ENCODE assay signal across 2 cellular contexts in genomic region chr2:223856021-223856420, GRCh38.
TF ChIP-seq lines count a peak whose summit lies in the region.

No MANE protein-coding gene starts in this region.

TF ChIP-seq in K562, 482 proteins besides CTCF, POLR2A, EP300 and RAD21:
- no peak for TF ChIP-seq CEBPG (CRISPR knock-in tag; IDR thresholded peaks at IDR 0.05)
- TF ChIP-seq CEBPG (tag; conservative IDR thresholded peaks at IDR 0.05 in 1 of 2, IDR thresholded peaks at IDR 0.05 in 1 of 2): peak; percentile 11 to 27; a peak in 1 of 4 replicates
- no peak for TF ChIP-seq NR0B1 (IDR thresholded peaks at IDR 0.05; ENCODE audit: partially characterized antibody)

TF ChIP-seq in HepG2, 621 proteins besides CTCF, POLR2A, EP300 and RAD21:
- TF ChIP-seq HMGXB4 (CRISPR knock-in tag; IDR thresholded peaks at IDR 0.05; ENCODE audit: borderline replicate concordance in 1 of 2, low read depth in 1 of 2) (no peak), TCF7 (IDR thresholded peaks at IDR 0.05; ENCODE audit: low read depth) (peak; percentile 52; the same call in 1 of the 2 replicates), NCOA2 (CRISPR knock-in tag; IDR thresholded peaks at IDR 0.05) (peak; percentile 44; the same call in 1 of the 2 replicates), ZNF33B (CRISPR knock-in tag; IDR thresholded peaks at IDR 0.05) (no peak), GATAD2A (CRISPR knock-in tag; IDR thresholded peaks at IDR 0.05) (0 out of 2 replicates have a peak, but pooled peaks have one; percentile 26), STAT5B (CRISPR knock-in tag; IDR thresholded peaks at IDR 0.05) (no peak), CEBPB (IDR thresholded peaks at IDR 0.05; ENCODE audit: borderline replicate concordance, low read depth, low read length) (peak; percentile 44; the same call in 1 of the 2 replicates), SP1 (IDR thresholded peaks at IDR 0.05) (no peak), SP1 (CRISPR knock-in tag; IDR thresholded peaks at IDR 0.05) (no peak), NR2F6 (IDR thresholded peaks at IDR 0.05) (no peak), NR2F6 (CRISPR knock-in tag; IDR thresholded peaks at IDR 0.05) (peak; percentile 29; the same call in 1 of the 2 replicates), KLF16 (CRISPR knock-in tag; IDR thresholded peaks at IDR 0.05) (no peak), HMG20A (CRISPR knock-in tag; IDR thresholded peaks at IDR 0.05; ENCODE audit: borderline replicate concordance) (peak; percentile 47; the same call in 1 of the 2 replicates), RARA (CRISPR knock-in tag; IDR thresholded peaks at IDR 0.05) (peak; percentile 56; the same call in 1 of the 2 replicates), NR2F1 (CRISPR knock-in tag; IDR thresholded peaks at IDR 0.05) (0 out of 4 replicates have a peak, but pooled peaks of 1 of the 2 experiments have one; percentile 35), ZBTB25 (CRISPR knock-in tag; IDR thresholded peaks at IDR 0.05) (0 out of 2 replicates have a peak, but pooled peaks have one; percentile 24), ZNF468 (CRISPR knock-in tag; IDR thresholded peaks at IDR 0.05) (no peak), CEBPG (CRISPR knock-in tag; IDR thresholded peaks at IDR 0.05) (peak; percentile 60), HNF4G (IDR thresholded peaks at IDR 0.05; ENCODE audit: borderline replicate concordance, low read depth, low read length) (peak; percentile 17; the same call in 1 of the 2 replicates), HNF4G (CRISPR knock-in tag; IDR thresholded peaks at IDR 0.05; ENCODE audit: borderline replicate concordance, low read depth) (no peak), ARID5B (CRISPR knock-in tag; IDR thresholded peaks at IDR 0.05) (peak; percentile 39; the same call in 1 of the 2 replicates), PPARG (CRISPR knock-in tag; conservative IDR thresholded peaks at IDR 0.05) (0 out of 2 replicates have a peak, but pooled peaks have one; percentile 37), NR2F2 (IDR thresholded peaks at IDR 0.05; ENCODE audit: borderline replicate concordance, low read depth) (peak; percentile 39; the same call in 1 of the 2 replicates)
